In the genomic region with DNA sequence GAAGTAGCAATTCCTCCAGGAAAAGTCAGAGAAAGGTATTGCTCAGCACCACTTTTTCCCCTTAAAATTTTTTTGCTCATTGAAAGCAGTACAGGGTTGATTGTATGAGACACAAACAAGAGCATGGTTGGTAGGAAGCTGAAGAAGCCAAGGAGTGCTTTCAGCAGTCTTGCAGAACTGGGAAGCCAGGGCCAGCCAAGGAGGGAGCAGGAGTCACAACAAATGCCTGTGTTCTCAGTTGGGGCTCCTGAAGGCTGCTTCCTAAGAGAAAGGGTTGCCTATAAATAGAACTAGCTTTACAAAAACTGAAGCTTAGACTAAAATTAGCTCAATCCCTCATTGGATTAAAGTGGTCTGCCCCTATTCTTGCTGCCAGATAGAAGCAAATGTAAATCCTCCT, we compare ENCODE assay signal across 32 cellular contexts. TPM values are rescaled to one million over a fixed set of nuclear protein-coding genes. Genes with fewer than 3 reads are reported as not detected.
DNase-seq lines count a peak whose midpoint lies in the region; FAIRE-seq lines count a peak whose summit lies in the region.
"Had no signal": no experiment of that assay in that cellular context is flagged by ENCODE, and none has a peak within 500 bp of the region (broad histone marks: within the 10 kb centered on the region; RNA-seq: fewer than 3 reads in every experiment).

No MANE protein-coding gene starts in this region.

- no peak overlapping the region for H3K27ac ChIP-seq in neuronal stem cell (replicated peaks; ENCODE audit: low read length)
- H3K27ac ChIP-seq: gastroesophageal sphincter, left lung, RWPE1 had no signal

- H3K4me3 Mint-ChIP-seq in activated naive CD8-positive, alpha-beta T cell treated with anti-CD3 and anti-CD28 coated beads for 36 hours: no peak overlapping the region
- H3K4me3 Mint-ChIP-seq: HFFc6; T-helper 1 cell treated with Interleukin-12 subunit alpha and Interleukin-12 subunit beta and Interleukin-4 antibody, amounts not matched to agents 30 μg/mL and 1 μg/mL, for 36 hours; type B pancreatic cell had no signal

- no peak overlapping the region for H2BK15ac ChIP-seq in neuronal stem cell (ENCODE audit: low read length)

- H3K4me3 ChIP-seq in neuronal stem cell (ENCODE audit: low read length in 2 of 2): no peak overlapping the region
- H3K4me3 ChIP-seq: gastroesophageal sphincter, left lung had no signal

- H2AFZ ChIP-seq in neuronal stem cell (ENCODE audit: low read length): peak overlapping the region; percentile 32

- peaks cover 50% of the 10 kb centered on the region for H3K4me1 Mint-ChIP-seq in activated naive CD8-positive, alpha-beta T cell treated with anti-CD3 and anti-CD28 coated beads for 36 hours

- peaks cover 0 to 5% of the 10 kb centered on the region in 2 donors for H3K4me1 ChIP-seq in neuronal stem cell (ENCODE audit: control insufficient read depth in 2 of 2, insufficient read depth in 1 of 2, low read depth in 1 of 2, low read length in 2 of 2)
- H3K4me1 ChIP-seq: gastroesophageal sphincter, left lung had no signal

- DNase-seq in GM19239 (ENCODE audit: insufficient read length, low spot score) (no peak), NCI-H82 treated with DMSO at 0.1 percent for 48 hours (lab: John Stamatoyannopoulos, UW; ENCODE audit: unreplicated experiment) (peak; percentile 33), neuronal stem cell (ENCODE audit: low spot score) (no peak), germinal center (ENCODE audit: low spot score) (no peak), GM03348 (ENCODE audit: low spot score) (no peak)
- DNase-seq in activated naive CD8-positive, alpha-beta T cell treated with anti-CD3 and anti-CD28 coated beads for 36 hours: no peak
- DNase-seq in stimulated activated CD4-positive, alpha-beta T cell treated with anti-CD3 and anti-CD28 coated beads, Interleukin-15, amount 100 ng/mL, for 24 hours: no peak
- DNase-seq: activated CD4-positive, alpha-beta T cell treated with anti-CD3 and anti-CD28 coated beads for 4 hours; C1 segment of cervical spinal cord; central memory CD4-positive, alpha-beta T cell; EL; HFFc6; KG1; left lung; mesenchymal stem cell; NCI-H146; NCI-H446; NCI-H774; small intestine; stimulated activated CD4-positive, alpha-beta T cell treated with anti-CD3 and anti-CD28 coated beads, Interleukin-1b, Interleukin-23, amount 100 ng/mL, for 48 hours; stimulated activated CD8-positive, alpha-beta memory T cell treated with anti-CD3 and anti-CD28 coated beads, Interleukin-4, amount 100 ng/mL, for 48 hours; substantia nigra had no signal

- H3K79me1 ChIP-seq in neuronal stem cell (ENCODE audit: low read depth, low read length): no peaks in the 10 kb centered on the region

- H3K4me2 ChIP-seq in neuronal stem cell (ENCODE audit: insufficient read depth, low read length, poor library complexity, severe bottlenecking): no peak overlapping the region

- H3K18ac ChIP-seq in neuronal stem cell (ENCODE audit: low read length): no peak overlapping the region

- no peak overlapping the region for H2BK5ac ChIP-seq in neuronal stem cell (ENCODE audit: low read length)

- H3K23ac ChIP-seq in neuronal stem cell (ENCODE audit: low read depth, low read length, poor library complexity): no peak overlapping the region

- peak; percentile 49 for FAIRE-seq in GM19239 (lab: Jason Lieb, UNC)
- FAIRE-seq: GM12891, small intestine had no signal

- H3K27me3 Mint-ChIP-seq in activated naive CD8-positive, alpha-beta T cell treated with anti-CD3 and anti-CD28 coated beads for 36 hours: no peaks in the 10 kb centered on the region
- H3K27me3 Mint-ChIP-seq: type B pancreatic cell had no signal

- H4K91ac ChIP-seq in neuronal stem cell (ENCODE audit: low read depth, low read length, poor library complexity): no peak overlapping the region

- H3K27me3 ChIP-seq in neuronal stem cell (ENCODE audit: control insufficient read depth in 3 of 3, insufficient read depth in 3 of 3, low read depth in 1 of 3, low read length in 3 of 3): no peaks in the 10 kb centered on the region
- H3K27me3 ChIP-seq: gastroesophageal sphincter, left lung had no signal

- no peak overlapping the region for H2BK120ac ChIP-seq in neuronal stem cell (ENCODE audit: low read depth, low read length)

- H2AK5ac ChIP-seq in neuronal stem cell (ENCODE audit: low read depth, low read length): no peak overlapping the region

- no peaks in the 10 kb centered on the region for H3K36me3 ChIP-seq in neuronal stem cell (replicated peaks in 1 of 2; ENCODE audit: control insufficient read depth in 2 of 2, insufficient read depth in 2 of 2, low read length in 2 of 2)
- H3K36me3 ChIP-seq: gastroesophageal sphincter, left lung had no signal

- H3K4ac ChIP-seq in neuronal stem cell (ENCODE audit: low read length): no peak overlapping the region

- H3K9me3 Mint-ChIP-seq in activated naive CD8-positive, alpha-beta T cell treated with anti-CD3 and anti-CD28 coated beads for 36 hours: peaks cover 14% of the 10 kb centered on the region
- H3K9me3 Mint-ChIP-seq: HFFc6, type B pancreatic cell had no signal

- peak overlapping the region; percentile 64 for H3K27ac Mint-ChIP-seq in activated naive CD8-positive, alpha-beta T cell treated with anti-CD3 and anti-CD28 coated beads for 36 hours
- H3K27ac Mint-ChIP-seq: activated T-helper 2 cell treated with anti-CD3 and anti-CD28 coated beads, Interferon-gamma antibody, Interleukin-2, Interleukin-4, amounts not matched to agents 10 μg/mL and 5 μg/mL and 100 μg/mL, durations not matched to agents 14 hours and 24 hours and 36 hours; HFFc6; T-helper 1 cell treated with Interleukin-12 subunit alpha and Interleukin-12 subunit beta and Interleukin-4 antibody, amounts not matched to agents 30 μg/mL and 1 μg/mL, for 36 hours; type B pancreatic cell had no signal

- no peak overlapping the region for H4K8ac ChIP-seq in neuronal stem cell (ENCODE audit: low read depth, low read length)

- H2BK12ac ChIP-seq in neuronal stem cell (ENCODE audit: low read length): no peak overlapping the region

- H3K9ac ChIP-seq in neuronal stem cell (ENCODE audit: low read depth, low read length, poor library complexity): no peak overlapping the region

- H3K9me3 ChIP-seq in neuronal stem cell (replicated peaks in 1 of 2; ENCODE audit: control insufficient read depth in 2 of 2, insufficient read depth in 1 of 2, low read depth in 1 of 2, low read length in 2 of 2): no peaks in the 10 kb centered on the region
- H3K9me3 ChIP-seq: left lung had no signal

- H3K14ac ChIP-seq in neuronal stem cell (ENCODE audit: low read length): no peak overlapping the region

- H3K36me3 Mint-ChIP-seq in activated naive CD8-positive, alpha-beta T cell treated with anti-CD3 and anti-CD28 coated beads for 36 hours: peaks cover 41% of the 10 kb centered on the region
- H3K36me3 Mint-ChIP-seq: type B pancreatic cell had no signal

RNA-seq across cellular contexts. Expression of gene THEMIS, which starts 3.3 kb away (rescaled TPM):
- 10 to 100 TPM; 48.3 to 49.7 TPM for total RNA-seq in activated naive CD8-positive, alpha-beta T cell treated with anti-CD3 and anti-CD28 coated beads for 36 hours
- polyA plus RNA-seq in neuronal stem cell (2013, experiment 1 of 2): not detected
- not detected for polyA plus RNA-seq in neuronal stem cell (2013, experiment 2 of 2)
- total RNA-seq: dermis microvascular lymphatic vessel endothelial cell, fibroblast of lung, osteocyte, renal cortical epithelial cell had no signal
- polyA plus RNA-seq: fibroblast of lung had no signal
